In genomic region chr3:191901746-191902145, GRCh38 we compare ENCODE assay signal across 1 cellular context.
TF ChIP-seq lines count a peak whose summit lies in the region.

No MANE protein-coding gene starts in this region.

TF ChIP-seq in HCT116, 20 proteins besides CTCF, POLR2A, EP300 and RAD21 (continued from another document):
- no peak for TF ChIP-seq ZBTB33 (IDR thresholded peaks at IDR 0.05; ENCODE audit: extremely low read depth, insufficient replicate concordance, low read length)
- TF ChIP-seq EZH2 (IDR thresholded peaks at IDR 0.05): no peak
- TF ChIP-seq JUND (IDR thresholded peaks at IDR 0.05): no peak
- TF ChIP-seq SP1 (IDR thresholded peaks at IDR 0.05; ENCODE audit: low read depth): no peak
